Comparison of ENCODE assay signal across 18 cellular contexts in genomic region chr1:184771190-184771691, GRCh38. TPM values are rescaled to one million over a fixed set of nuclear protein-coding genes. Genes with fewer than 3 reads are reported as not detected.
DNase-seq lines count a peak whose midpoint lies in the region; TF ChIP-seq lines count a peak whose summit lies in the region.
"Had no signal": no experiment of that assay in that cellular context is flagged by ENCODE, and none has a peak within 500 bp of the region (broad histone marks: within the 10 kb centered on the region; RNA-seq: fewer than 3 reads in every experiment).

No MANE protein-coding gene starts in this region.

- no peak for TF ChIP-seq POLR2A in esophagus muscularis mucosa (IDR thresholded peaks at IDR 0.05; ENCODE audit: low read depth)

- peaks cover 3% of the 10 kb centered on the region for H3K27me3 Mint-ChIP-seq in neural progenitor cell (ENCODE audit: insufficient read depth, low read depth)

- no peaks in the 10 kb centered on the region for H3K79me2 ChIP-seq in neural progenitor cell (ENCODE audit: low read depth)

- intact Hi-C loops in esophagus muscularis mucosa (cut with DNase I): no loop called here

- no peak for TF ChIP-seq CTCF in neural progenitor cell (IDR thresholded peaks at IDR 0.05)
- TF ChIP-seq CTCF in esophagus muscularis mucosa (IDR thresholded peaks at IDR 0.05): no peak

- H3K36me3 ChIP-seq in neural progenitor cell (no peaks in the 10 kb centered on the region), esophagus muscularis mucosa (no peaks in the 10 kb centered on the region)

- H3K9me3 Mint-ChIP-seq in neural progenitor cell: no peaks in the 10 kb centered on the region
- H3K9me3 Mint-ChIP-seq: activated naive CD4-positive, alpha-beta T cell treated with anti-CD3 and anti-CD28 coated beads, Interleukin-2, amount 50 U/mL, for 72 hours; stimulated activated naive B cell treated with anti-CD40 and anti-IgM and Interleukin-4, amounts not matched to agents 10 μg/mL and 1 μg/mL and 100 μg/mL, for 72 hours had no signal

- H3K27ac Mint-ChIP-seq in neural progenitor cell: no peak overlapping the region
- H3K27ac Mint-ChIP-seq: activated CD8-positive, alpha-beta T cell treated with anti-CD3 and anti-CD28 coated beads, Interleukin-2, amount 10 ng/mL, durations not matched to agents 7 days and 5 days; activated naive CD4-positive, alpha-beta T cell treated with anti-CD3 and anti-CD28 coated beads, Interleukin-2, amount 50 U/mL, for 72 hours; stimulated activated naive B cell treated with anti-CD40 and anti-IgM and Interleukin-4, amounts not matched to agents 10 μg/mL and 1 μg/mL and 100 μg/mL, for 72 hours; WTC11 had no signal

- H3K36me3 Mint-ChIP-seq in neural progenitor cell: no peaks in the 10 kb centered on the region
- H3K36me3 Mint-ChIP-seq: activated naive CD4-positive, alpha-beta T cell treated with anti-CD3 and anti-CD28 coated beads, Interleukin-2, amount 50 U/mL, for 72 hours; stimulated activated naive B cell treated with anti-CD40 and anti-IgM and Interleukin-4, amounts not matched to agents 10 μg/mL and 1 μg/mL and 100 μg/mL, for 72 hours; WTC11 had no signal

- H3K4me2 ChIP-seq in neural progenitor cell: no peak overlapping the region

- DNase-seq in NCI-H1105 treated with DMSO at 0.1 percent for 48 hours (lab: John Stamatoyannopoulos, UW): peak; percentile 8
- no peak for DNase-seq in NCI-H1105 (lab: John Stamatoyannopoulos, UW)
- peak; percentile 54 for DNase-seq in NCI-H146 treated with DMSO at 0.1 percent for 48 hours (lab: John Stamatoyannopoulos, UW; ENCODE audit: unreplicated experiment)
- peak; percentile 79 for DNase-seq in OCI-M1 (lab: John Stamatoyannopoulos, UW)
- DNase-seq in neural progenitor cell (ENCODE audit: low spot score): peak; percentile 23
- no peak for DNase-seq in NCI-H1092 treated with DMSO at 0.1 percent for 48 hours (lab: John Stamatoyannopoulos, UW)
- no peak for DNase-seq in substantia nigra (lab: John Stamatoyannopoulos, UW)
- DNase-seq in esophagus muscularis mucosa (ENCODE audit: extremely low spot score): no peak
- DNase-seq: activated CD8-positive, alpha-beta T cell treated with anti-CD3 and anti-CD28 coated beads, Interleukin-2, amount 10 ng/mL, durations not matched to agents 7 days and 5 days; activated T-cell treated with anti-CD3 and anti-CD28 coated beads, Interleukin-2, amount 50 U/mL, for 48 hours; DND-41; nucleus accumbens; stimulated activated naive B cell treated with anti-CD40 and anti-IgM and Interleukin-4, amounts not matched to agents 10 μg/mL and 1 μg/mL and 100 μg/mL, for 72 hours; trophoblast cell had no signal

- H2AFZ ChIP-seq in neural progenitor cell (replicated peaks): peak overlapping the region; percentile 44

- H3K4me3 ChIP-seq in neural progenitor cell (no peak overlapping the region), esophagus muscularis mucosa (no peak overlapping the region)
- H3K4me3 ChIP-seq: coronary artery had no signal

- no peak overlapping the region for H3K9ac ChIP-seq in neural progenitor cell

- TF ChIP-seq EP300 in esophagus muscularis mucosa (IDR thresholded peaks at IDR 0.05): no peak

- H3K9me3 ChIP-seq in neural progenitor cell (ENCODE audit: low read depth): no peaks in the 10 kb centered on the region
- no peaks in the 10 kb centered on the region for H3K9me3 ChIP-seq in esophagus muscularis mucosa

- H4K20me1 ChIP-seq in neural progenitor cell (ENCODE audit: low read depth): no peaks in the 10 kb centered on the region

- peaks cover 8% of the 10 kb centered on the region for H3K4me1 ChIP-seq in neural progenitor cell
- H3K4me1 ChIP-seq in esophagus muscularis mucosa: no peaks in the 10 kb centered on the region

- 74% methylated on average over 7 of the region's 7 CpGs for WGBS in esophagus muscularis mucosa

- H3K4me3 Mint-ChIP-seq in neural progenitor cell: no peak overlapping the region
- H3K4me3 Mint-ChIP-seq: activated CD8-positive, alpha-beta T cell treated with anti-CD3 and anti-CD28 coated beads, Interleukin-2, amount 10 ng/mL, durations not matched to agents 7 days and 5 days; stimulated activated naive B cell treated with anti-CD40 and anti-IgM and Interleukin-4, amounts not matched to agents 10 μg/mL and 1 μg/mL and 100 μg/mL, for 72 hours; WTC11 had no signal

- H3K4me1 Mint-ChIP-seq in neural progenitor cell: no peaks in the 10 kb centered on the region
- H3K4me1 Mint-ChIP-seq: stimulated activated naive B cell treated with anti-CD40 and anti-IgM and Interleukin-4, amounts not matched to agents 10 μg/mL and 1 μg/mL and 100 μg/mL, for 72 hours had no signal

- H3F3A ChIP-seq in neural progenitor cell (ENCODE audit: low read depth): no peaks in the 10 kb centered on the region

- H3K27me3 ChIP-seq in neural progenitor cell (no peaks in the 10 kb centered on the region), esophagus muscularis mucosa (no peaks in the 10 kb centered on the region)

- H3K27ac ChIP-seq in neural progenitor cell (no peak overlapping the region), substantia nigra (ENCODE audit: low read depth, low read length, poor library complexity, severe bottlenecking) (no peak overlapping the region), esophagus muscularis mucosa (replicated peaks in 1 of 4) (no peak overlapping the region)
- H3K27ac ChIP-seq: C4-2B, coronary artery had no signal

RNA-seq across cellular contexts. Expression of gene EDEM3, which starts 16.6 kb away (rescaled TPM):
- total RNA-seq in neural progenitor cell (ENCODE audit: low replicate concordance) (14.7 and 32.9 TPM in 2 replicates), esophagus muscularis mucosa (10 to 100 TPM; 28.7 to 36.1 (median 29.4) TPM)

Comparison
In these comparisons a context has a peak if more than half of its experiments do, and no peak if none do; other contexts are left out.
1. DNase-seq: peak in NCI-H1105 treated with DMSO at 0.1 percent for 48 hours (single experiment), NCI-H146 treated with DMSO at 0.1 percent for 48 hours (single experiment), OCI-M1 (single experiment) and neural progenitor cell (single experiment); none in NCI-H1105 (single experiment), NCI-H1092 treated with DMSO at 0.1 percent for 48 hours (single experiment), substantia nigra (0 of 49) and esophagus muscularis mucosa (single experiment).